1 cellular context compared by ENCODE assay signal in genomic region chr19:46713781-46714522, GRCh38.
A peak's percentile ranks its signal among the peaks of the same experiment; 100 is the strongest.
TF ChIP-seq lines count a peak whose summit lies in the region.

No MANE protein-coding gene starts in this region.

TF ChIP-seq in A549, 52 proteins besides CTCF, POLR2A, EP300 and RAD21 (continued from another document):
- TF ChIP-seq HEYL (CRISPR knock-in tag; IDR thresholded peaks at IDR 0.05) (no peak), GATA3 (IDR thresholded peaks at IDR 0.05; ENCODE audit: borderline replicate concordance) (no peak), ZC3H11A (IDR thresholded peaks at IDR 0.05) (no peak), POLR2AphosphoS2 (conservative IDR thresholded peaks at IDR 0.05; ENCODE audit: low read length) (no peak), TP53 (CRISPR knock-in tag; IDR thresholded peaks at IDR 0.05) (no peak), ESRRA (IDR thresholded peaks at IDR 0.05; ENCODE audit: borderline replicate concordance, low read length) (no peak), MAZ (IDR thresholded peaks at IDR 0.05; ENCODE audit: borderline replicate concordance, low read depth, low read length) (peak; percentile 34; the same call in 1 of the 2 replicates), JUNB (IDR thresholded peaks at IDR 0.05) (no peak), RARB (CRISPR knock-in tag; IDR thresholded peaks at IDR 0.05) (no peak), CHD2 (IDR thresholded peaks at IDR 0.05; ENCODE audit: low read length, partially characterized antibody) (no peak), RCOR1 (IDR thresholded peaks at IDR 0.05; ENCODE audit: low read depth, low read length) (no peak), PBX3 (IDR thresholded peaks at IDR 0.05) (no peak), SMC3 (IDR thresholded peaks at IDR 0.05) (no peak), ZFP36 (IDR thresholded peaks at IDR 0.05; ENCODE audit: borderline replicate concordance, partially characterized antibody) (peak; percentile 99), USF2 (IDR thresholded peaks at IDR 0.05) (no peak), FOSB (CRISPR knock-in tag; IDR thresholded peaks at IDR 0.05) (no peak), HOXB13 (CRISPR knock-in tag; IDR thresholded peaks at IDR 0.05; ENCODE audit: low read depth) (no peak), BHLHE40 (IDR thresholded peaks at IDR 0.05; ENCODE audit: low read depth, low read length) (no peak), CHD4 (IDR thresholded peaks at IDR 0.05; ENCODE audit: borderline replicate concordance) (no peak; the same call in 1 of the 2 replicates), ZSCAN20 (CRISPR knock-in tag; IDR thresholded peaks at IDR 0.05) (no peak), HDAC2 (IDR thresholded peaks at IDR 0.05) (no peak), JUN (IDR thresholded peaks at IDR 0.05) (peak in 1 of 2 experiments; percentile 60; a peak in 3 of 5 replicates), KDM1A (IDR thresholded peaks at IDR 0.05; ENCODE audit: low read depth) (no peak), RNF2 (IDR thresholded peaks at IDR 0.05; ENCODE audit: borderline replicate concordance, low read depth) (no peak), MAX (IDR thresholded peaks at IDR 0.05) (no peak)
TF ChIP-seq in A549: peak in this region for 5.
